In genomic region chr9:131306397-131306997, GRCh38 we compare ENCODE assay signal across 19 cellular contexts. TPM values are rescaled to one million over a fixed set of nuclear protein-coding genes. Genes with fewer than 3 reads are reported as not detected.
"Had no signal": no experiment of that assay in that cellular context is flagged by ENCODE, and none has a peak within 500 bp of the region (broad histone marks: within the 10 kb centered on the region; RNA-seq: fewer than 3 reads in every experiment).

No MANE protein-coding gene starts in this region.

- H3K4me3 ChIP-seq: ascending aorta, esophagus muscularis mucosa, gastroesophageal sphincter, lower lobe of right lung, neural progenitor cell, spleen, testis had no signal

- H3K27me3 ChIP-seq: ascending aorta, esophagus muscularis mucosa, gastroesophageal sphincter, neural progenitor cell, testis had no signal

- DNase-seq: activated naive CD4-positive, alpha-beta T cell treated with anti-CD3 and anti-CD28 coated beads, Interleukin-2, amount 10 ng/mL, durations not matched to agents 7 days and 5 days; activated T-cell treated with anti-CD3 and anti-CD28 coated beads, Interleukin-2, amount 50 U/mL, for 1 hour; effector memory CD8-positive, alpha-beta T cell; kidney; lower lobe of right lung; posterior cingulate gyrus; spleen; stimulated activated CD4-positive, alpha-beta T cell treated with anti-CD3 and anti-CD28 coated beads, Interleukin-4, amount 100 ng/mL, for 1 hour; stimulated activated naive CD4-positive, alpha-beta T cell; T-helper 1 cell; testis had no signal

- H3K4me3 Mint-ChIP-seq: activated naive CD4-positive, alpha-beta T cell treated with anti-CD3 and anti-CD28 coated beads, Interleukin-2, amount 10 ng/mL, durations not matched to agents 7 days and 5 days; central memory CD8-positive, alpha-beta T cell; effector memory CD8-positive, alpha-beta T cell; naive thymus-derived CD8-positive, alpha-beta T cell; neural progenitor cell had no signal

- H3K27me3 Mint-ChIP-seq: central memory CD8-positive, alpha-beta T cell; effector memory CD8-positive, alpha-beta T cell; naive thymus-derived CD8-positive, alpha-beta T cell had no signal

- H3K9ac ChIP-seq: neural progenitor cell had no signal

- H3K36me3 ChIP-seq: lower lobe of right lung, neural progenitor cell, spleen had no signal

- H3K27ac ChIP-seq: ascending aorta, esophagus muscularis mucosa, gastroesophageal sphincter, lower lobe of right lung, neural progenitor cell, spleen, testis had no signal

- ATAC-seq: effector memory CD8-positive, alpha-beta T cell; gastroesophageal sphincter; lower lobe of right lung; naive thymus-derived CD8-positive, alpha-beta T cell; SK-N-SH treated with all-trans-retinoic acid at 6 μM for 48 hours had no signal

- H3K4me1 ChIP-seq: ascending aorta, gastroesophageal sphincter, testis had no signal

- H3K27ac Mint-ChIP-seq: activated naive CD4-positive, alpha-beta T cell treated with anti-CD3 and anti-CD28 coated beads, Interleukin-2, amount 10 ng/mL, durations not matched to agents 7 days and 5 days; activated T-helper 2 cell treated with anti-CD3 and anti-CD28 coated beads, Interferon-gamma antibody, Interleukin-2, Interleukin-4, amounts not matched to agents 10 μg/mL and 5 μg/mL and 100 μg/mL, durations not matched to agents 14 hours and 24 hours and 36 hours; neural progenitor cell had no signal

- H2AFZ ChIP-seq: neural progenitor cell had no signal

- H3K9me3 Mint-ChIP-seq: activated naive CD4-positive, alpha-beta T cell treated with anti-CD3 and anti-CD28 coated beads, Interleukin-2, amount 10 ng/mL, durations not matched to agents 7 days and 5 days; activated T-helper 2 cell treated with anti-CD3 and anti-CD28 coated beads, Interferon-gamma antibody, Interleukin-2, Interleukin-4, amounts not matched to agents 10 μg/mL and 5 μg/mL and 100 μg/mL, durations not matched to agents 14 hours and 24 hours and 36 hours; central memory CD8-positive, alpha-beta T cell; effector memory CD8-positive, alpha-beta T cell; naive thymus-derived CD8-positive, alpha-beta T cell; neural progenitor cell had no signal

- H3K36me3 Mint-ChIP-seq: activated naive CD4-positive, alpha-beta T cell treated with anti-CD3 and anti-CD28 coated beads, Interleukin-2, amount 10 ng/mL, durations not matched to agents 7 days and 5 days; naive thymus-derived CD8-positive, alpha-beta T cell had no signal

- H3K9me3 ChIP-seq: ascending aorta, esophagus muscularis mucosa, gastroesophageal sphincter, lower lobe of right lung, spleen, testis had no signal

- H3K4me2 ChIP-seq: neural progenitor cell had no signal

RNA-seq across cellular contexts. Expression of gene PLPP7, which starts 17.0 kb away (rescaled TPM):
- total RNA-seq: activated T-helper 2 cell treated with anti-CD3 and anti-CD28 coated beads, Interferon-gamma antibody, Interleukin-2, Interleukin-4, amounts not matched to agents 10 μg/mL and 5 μg/mL and 100 μg/mL, durations not matched to agents 14 hours and 24 hours and 36 hours had no signal
